Comparison of ENCODE assay signal across 8 cellular contexts in genomic region chr7:131143869-131144268, GRCh38.
"Had no signal": no experiment of that assay in that cellular context is flagged by ENCODE, and none has a peak within 500 bp of the region (broad histone marks: within the 10 kb centered on the region; RNA-seq: fewer than 3 reads in every experiment).

No MANE protein-coding gene starts in this region.

- H3K27me3 Mint-ChIP-seq: IgD-negative memory B cell had no signal

- DNase-seq: IMR-90, KBM-7, KG1 had no signal

- FAIRE-seq: HepG2, HTR-8/SVneo had no signal

- H3K36me3 Mint-ChIP-seq: IgD-negative memory B cell had no signal

- H3K4me3 Mint-ChIP-seq: IgD-negative memory B cell had no signal

- ATAC-seq: HepG2 had no signal

- H3K9ac ChIP-seq: KMS-11 had no signal

- H3K4me2 ChIP-seq: KMS-11 had no signal

- H3K27ac ChIP-seq: HL-60, KMS-11 had no signal

- H3K27ac Mint-ChIP-seq: IgD-negative memory B cell had no signal
